ENCODE assay signal across 2 cellular contexts in the genomic region with DNA sequence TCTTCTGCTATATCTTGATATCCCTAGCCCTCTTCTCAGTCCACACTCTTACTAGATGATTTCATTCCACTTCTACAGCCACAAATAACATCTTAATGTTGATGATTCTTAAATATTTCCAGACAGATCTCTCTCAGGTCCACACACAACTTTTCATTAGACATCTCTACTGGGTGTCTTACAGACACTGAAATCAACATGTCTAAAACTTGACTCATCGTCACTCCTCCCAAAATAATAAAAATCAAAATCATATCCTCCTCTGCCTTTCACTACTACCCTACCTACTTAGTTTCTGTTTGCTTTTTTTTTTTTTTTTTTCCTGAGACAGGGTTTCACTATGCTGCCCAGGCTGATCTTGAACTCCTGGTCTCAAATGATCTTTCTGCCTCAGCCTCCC.
TF ChIP-seq lines count a peak whose summit lies in the region.

No MANE protein-coding gene starts in this region.

TF ChIP-seq in K562, 482 proteins besides CTCF, POLR2A, EP300 and RAD21:
- TF ChIP-seq SUPT5H (IDR thresholded peaks at IDR 0.05) (0 out of 2 replicates have a peak, but pooled peaks have one; percentile 6), ZNF444 (CRISPR knock-in tag; IDR thresholded peaks at IDR 0.05) (no peak)

TF ChIP-seq in WTC11, 78 proteins besides CTCF, POLR2A, EP300 and RAD21:
- TF ChIP-seq, protein P1, sequence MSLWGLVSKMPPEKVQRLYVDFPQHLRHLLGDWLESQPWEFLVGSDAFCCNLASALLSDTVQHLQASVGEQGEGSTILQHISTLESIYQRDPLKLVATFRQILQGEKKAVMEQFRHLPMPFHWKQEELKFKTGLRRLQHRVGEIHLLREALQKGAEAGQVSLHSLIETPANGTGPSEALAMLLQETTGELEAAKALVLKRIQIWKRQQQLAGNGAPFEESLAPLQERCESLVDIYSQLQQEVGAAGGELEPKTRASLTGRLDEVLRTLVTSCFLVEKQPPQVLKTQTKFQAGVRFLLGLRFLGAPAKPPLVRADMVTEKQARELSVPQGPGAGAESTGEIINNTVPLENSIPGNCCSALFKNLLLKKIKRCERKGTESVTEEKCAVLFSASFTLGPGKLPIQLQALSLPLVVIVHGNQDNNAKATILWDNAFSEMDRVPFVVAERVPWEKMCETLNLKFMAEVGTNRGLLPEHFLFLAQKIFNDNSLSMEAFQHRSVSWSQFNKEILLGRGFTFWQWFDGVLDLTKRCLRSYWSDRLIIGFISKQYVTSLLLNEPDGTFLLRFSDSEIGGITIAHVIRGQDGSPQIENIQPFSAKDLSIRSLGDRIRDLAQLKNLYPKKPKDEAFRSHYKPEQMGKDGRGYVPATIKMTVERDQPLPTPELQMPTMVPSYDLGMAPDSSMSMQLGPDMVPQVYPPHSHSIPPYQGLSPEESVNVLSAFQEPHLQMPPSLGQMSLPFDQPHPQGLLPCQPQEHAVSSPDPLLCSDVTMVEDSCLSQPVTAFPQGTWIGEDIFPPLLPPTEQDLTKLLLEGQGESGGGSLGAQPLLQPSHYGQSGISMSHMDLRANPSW (CRISPR knock-in tag; conservative IDR thresholded peaks at IDR 0.05; ENCODE audit: low read depth), result no peak
- TF ChIP-seq, protein P2, sequence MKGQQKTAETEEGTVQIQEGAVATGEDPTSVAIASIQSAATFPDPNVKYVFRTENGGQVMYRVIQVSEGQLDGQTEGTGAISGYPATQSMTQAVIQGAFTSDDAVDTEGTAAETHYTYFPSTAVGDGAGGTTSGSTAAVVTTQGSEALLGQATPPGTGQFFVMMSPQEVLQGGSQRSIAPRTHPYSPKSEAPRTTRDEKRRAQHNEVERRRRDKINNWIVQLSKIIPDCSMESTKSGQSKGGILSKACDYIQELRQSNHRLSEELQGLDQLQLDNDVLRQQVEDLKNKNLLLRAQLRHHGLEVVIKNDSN (CRISPR knock-in tag; IDR thresholded peaks at IDR 0.05), result no peak
- TF ChIP-seq, protein P3, sequence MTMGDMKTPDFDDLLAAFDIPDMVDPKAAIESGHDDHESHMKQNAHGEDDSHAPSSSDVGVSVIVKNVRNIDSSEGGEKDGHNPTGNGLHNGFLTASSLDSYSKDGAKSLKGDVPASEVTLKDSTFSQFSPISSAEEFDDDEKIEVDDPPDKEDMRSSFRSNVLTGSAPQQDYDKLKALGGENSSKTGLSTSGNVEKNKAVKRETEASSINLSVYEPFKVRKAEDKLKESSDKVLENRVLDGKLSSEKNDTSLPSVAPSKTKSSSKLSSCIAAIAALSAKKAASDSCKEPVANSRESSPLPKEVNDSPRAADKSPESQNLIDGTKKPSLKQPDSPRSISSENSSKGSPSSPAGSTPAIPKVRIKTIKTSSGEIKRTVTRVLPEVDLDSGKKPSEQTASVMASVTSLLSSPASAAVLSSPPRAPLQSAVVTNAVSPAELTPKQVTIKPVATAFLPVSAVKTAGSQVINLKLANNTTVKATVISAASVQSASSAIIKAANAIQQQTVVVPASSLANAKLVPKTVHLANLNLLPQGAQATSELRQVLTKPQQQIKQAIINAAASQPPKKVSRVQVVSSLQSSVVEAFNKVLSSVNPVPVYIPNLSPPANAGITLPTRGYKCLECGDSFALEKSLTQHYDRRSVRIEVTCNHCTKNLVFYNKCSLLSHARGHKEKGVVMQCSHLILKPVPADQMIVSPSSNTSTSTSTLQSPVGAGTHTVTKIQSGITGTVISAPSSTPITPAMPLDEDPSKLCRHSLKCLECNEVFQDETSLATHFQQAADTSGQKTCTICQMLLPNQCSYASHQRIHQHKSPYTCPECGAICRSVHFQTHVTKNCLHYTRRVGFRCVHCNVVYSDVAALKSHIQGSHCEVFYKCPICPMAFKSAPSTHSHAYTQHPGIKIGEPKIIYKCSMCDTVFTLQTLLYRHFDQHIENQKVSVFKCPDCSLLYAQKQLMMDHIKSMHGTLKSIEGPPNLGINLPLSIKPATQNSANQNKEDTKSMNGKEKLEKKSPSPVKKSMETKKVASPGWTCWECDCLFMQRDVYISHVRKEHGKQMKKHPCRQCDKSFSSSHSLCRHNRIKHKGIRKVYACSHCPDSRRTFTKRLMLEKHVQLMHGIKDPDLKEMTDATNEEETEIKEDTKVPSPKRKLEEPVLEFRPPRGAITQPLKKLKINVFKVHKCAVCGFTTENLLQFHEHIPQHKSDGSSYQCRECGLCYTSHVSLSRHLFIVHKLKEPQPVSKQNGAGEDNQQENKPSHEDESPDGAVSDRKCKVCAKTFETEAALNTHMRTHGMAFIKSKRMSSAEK (CRISPR knock-in tag; IDR thresholded peaks at IDR 0.05; ENCODE audit: borderline replicate concordance), result no peak
- TF ChIP-seq FOXJ3 (CRISPR knock-in tag; IDR thresholded peaks at IDR 0.05; ENCODE audit: borderline replicate concordance) (no peak), ZNF416 (CRISPR knock-in tag; IDR thresholded peaks at IDR 0.05) (no peak), ZNF219 (CRISPR knock-in tag; IDR thresholded peaks at IDR 0.05; ENCODE audit: borderline replicate concordance) (no peak), MXD4 (CRISPR knock-in tag; IDR thresholded peaks at IDR 0.05; ENCODE audit: borderline replicate concordance) (no peak), RELA (CRISPR knock-in tag; IDR thresholded peaks at IDR 0.05; ENCODE audit: borderline replicate concordance) (no peak), ZNF671 (CRISPR knock-in tag; IDR thresholded peaks at IDR 0.05) (no peak)
- TF ChIP-seq, protein P4, sequence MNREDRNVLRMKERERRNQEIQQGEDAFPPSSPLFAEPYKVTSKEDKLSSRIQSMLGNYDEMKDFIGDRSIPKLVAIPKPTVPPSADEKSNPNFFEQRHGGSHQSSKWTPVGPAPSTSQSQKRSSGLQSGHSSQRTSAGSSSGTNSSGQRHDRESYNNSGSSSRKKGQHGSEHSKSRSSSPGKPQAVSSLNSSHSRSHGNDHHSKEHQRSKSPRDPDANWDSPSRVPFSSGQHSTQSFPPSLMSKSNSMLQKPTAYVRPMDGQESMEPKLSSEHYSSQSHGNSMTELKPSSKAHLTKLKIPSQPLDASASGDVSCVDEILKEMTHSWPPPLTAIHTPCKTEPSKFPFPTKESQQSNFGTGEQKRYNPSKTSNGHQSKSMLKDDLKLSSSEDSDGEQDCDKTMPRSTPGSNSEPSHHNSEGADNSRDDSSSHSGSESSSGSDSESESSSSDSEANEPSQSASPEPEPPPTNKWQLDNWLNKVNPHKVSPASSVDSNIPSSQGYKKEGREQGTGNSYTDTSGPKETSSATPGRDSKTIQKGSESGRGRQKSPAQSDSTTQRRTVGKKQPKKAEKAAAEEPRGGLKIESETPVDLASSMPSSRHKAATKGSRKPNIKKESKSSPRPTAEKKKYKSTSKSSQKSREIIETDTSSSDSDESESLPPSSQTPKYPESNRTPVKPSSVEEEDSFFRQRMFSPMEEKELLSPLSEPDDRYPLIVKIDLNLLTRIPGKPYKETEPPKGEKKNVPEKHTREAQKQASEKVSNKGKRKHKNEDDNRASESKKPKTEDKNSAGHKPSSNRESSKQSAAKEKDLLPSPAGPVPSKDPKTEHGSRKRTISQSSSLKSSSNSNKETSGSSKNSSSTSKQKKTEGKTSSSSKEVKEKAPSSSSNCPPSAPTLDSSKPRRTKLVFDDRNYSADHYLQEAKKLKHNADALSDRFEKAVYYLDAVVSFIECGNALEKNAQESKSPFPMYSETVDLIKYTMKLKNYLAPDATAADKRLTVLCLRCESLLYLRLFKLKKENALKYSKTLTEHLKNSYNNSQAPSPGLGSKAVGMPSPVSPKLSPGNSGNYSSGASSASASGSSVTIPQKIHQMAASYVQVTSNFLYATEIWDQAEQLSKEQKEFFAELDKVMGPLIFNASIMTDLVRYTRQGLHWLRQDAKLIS (CRISPR knock-in tag; IDR thresholded peaks at IDR 0.05; ENCODE audit: borderline replicate concordance), result no peak
- TF ChIP-seq, protein P5, sequence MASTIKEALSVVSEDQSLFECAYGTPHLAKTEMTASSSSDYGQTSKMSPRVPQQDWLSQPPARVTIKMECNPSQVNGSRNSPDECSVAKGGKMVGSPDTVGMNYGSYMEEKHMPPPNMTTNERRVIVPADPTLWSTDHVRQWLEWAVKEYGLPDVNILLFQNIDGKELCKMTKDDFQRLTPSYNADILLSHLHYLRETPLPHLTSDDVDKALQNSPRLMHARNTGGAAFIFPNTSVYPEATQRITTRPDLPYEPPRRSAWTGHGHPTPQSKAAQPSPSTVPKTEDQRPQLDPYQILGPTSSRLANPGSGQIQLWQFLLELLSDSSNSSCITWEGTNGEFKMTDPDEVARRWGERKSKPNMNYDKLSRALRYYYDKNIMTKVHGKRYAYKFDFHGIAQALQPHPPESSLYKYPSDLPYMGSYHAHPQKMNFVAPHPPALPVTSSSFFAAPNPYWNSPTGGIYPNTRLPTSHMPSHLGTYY (CRISPR knock-in tag; IDR thresholded peaks at IDR 0.05), result no peak
- TF ChIP-seq, protein P6, sequence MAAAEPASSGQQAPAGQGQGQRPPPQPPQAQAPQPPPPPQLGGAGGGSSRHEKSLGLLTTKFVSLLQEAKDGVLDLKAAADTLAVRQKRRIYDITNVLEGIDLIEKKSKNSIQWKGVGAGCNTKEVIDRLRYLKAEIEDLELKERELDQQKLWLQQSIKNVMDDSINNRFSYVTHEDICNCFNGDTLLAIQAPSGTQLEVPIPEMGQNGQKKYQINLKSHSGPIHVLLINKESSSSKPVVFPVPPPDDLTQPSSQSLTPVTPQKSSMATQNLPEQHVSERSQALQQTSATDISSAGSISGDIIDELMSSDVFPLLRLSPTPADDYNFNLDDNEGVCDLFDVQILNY (CRISPR knock-in tag; IDR thresholded peaks at IDR 0.05), result no peak
